ENCODE assay signal across 10 cellular contexts in genomic region chr2:38619458-38620164, GRCh38. TPM values are rescaled to one million over a fixed set of nuclear protein-coding genes. Genes with fewer than 3 reads are reported as not detected.
DNase-seq lines count a peak whose midpoint lies in the region; ATAC-seq and TF ChIP-seq lines count a peak whose summit lies in the region.
"Had no signal": no experiment of that assay in that cellular context is flagged by ENCODE, and none has a peak within 500 bp of the region (broad histone marks: within the 10 kb centered on the region; RNA-seq: fewer than 3 reads in every experiment).

No MANE protein-coding gene starts in this region.

- ATAC-seq in GM21515 (IDR thresholded peaks at IDR 0.05; ENCODE audit: unreplicated experiment): peak; percentile 54
- ATAC-seq: natural killer cell treated with Interleukin-12 subunit alpha and Interleukin-12 subunit beta and Interleukin-15 and Interleukin-18, amount 100 ng/mL, for 72 hours had no signal

- H3K9me3 ChIP-seq in SJCRH30 (replicated peaks): peaks cover 3% of the 10 kb centered on the region; the same call in 1 of the 2 replicates
- H3K9me3 ChIP-seq: esophagus muscularis mucosa had no signal

- H3K27ac ChIP-seq in SJCRH30: no peak overlapping the region
- H3K27ac ChIP-seq: esophagus muscularis mucosa had no signal

- H3K4me1 ChIP-seq in SJCRH30: 0 out of 2 replicates have a peak, but pooled peaks cover 4% of the 10 kb centered on the region

- no peaks in the 10 kb centered on the region for H3K36me3 ChIP-seq in SJCRH30
- H3K36me3 ChIP-seq: esophagus muscularis mucosa had no signal

- no peak overlapping the region for H3K4me3 ChIP-seq in fibroblast of pulmonary artery (replicated peaks; ENCODE audit: low read depth, low read length)
- no peak overlapping the region for H3K4me3 ChIP-seq in SJCRH30
- H3K4me3 ChIP-seq: esophagus muscularis mucosa had no signal

- H3K27me3 ChIP-seq in SJCRH30: no peaks in the 10 kb centered on the region
- H3K27me3 ChIP-seq: esophagus muscularis mucosa had no signal

- DNase-seq in NOMO-1 (lab: John Stamatoyannopoulos, UW; ENCODE audit: unreplicated experiment in 2 of 2) (peak; percentile 75 to 96), fibroblast of pulmonary artery (ENCODE audit: low read depth) (peak; percentile 18), superior temporal gyrus (ENCODE audit: extremely low spot score) (peak; percentile 14), occipital lobe (lab: John Stamatoyannopoulos, UW) (no peak), SJCRH30 (no peak)
- no peak for DNase-seq in stimulated activated CD4-positive, alpha-beta T cell treated with anti-CD3 and anti-CD28 coated beads, Interleukin-15, amount 100 ng/mL, for 24 hours
- DNase-seq: activated naive CD4-positive, alpha-beta T cell treated with anti-CD3 and anti-CD28 coated beads, Interleukin-2, amount 10 ng/mL, durations not matched to agents 7 days and 5 days had no signal

- no peak for TF ChIP-seq CTCF in fibroblast of pulmonary artery (IDR thresholded peaks at IDR 0.05; ENCODE audit: low read length, missing control alignments)

RNA-seq across cellular contexts. Expression of gene HNRNPLL, which starts 16.9 kb away (rescaled TPM):
- 110 TPM for total RNA-seq in occipital lobe
- 58.1 and 65.6 TPM in 2 replicates for total RNA-seq in SJCRH30 (2014; rRNA removed; shearing (Covaris generic))

RNA-seq across cellular contexts. Expression of gene GALM, which starts 46.3 kb away (rescaled TPM):
- total RNA-seq in occipital lobe: 3.6 TPM
- 19.6 and 22.0 TPM in 2 replicates for total RNA-seq in SJCRH30 (2014; rRNA removed; shearing (Covaris generic))

Comparison
In these comparisons a context has a peak if more than half of its experiments do, and no peak if none do; other contexts are left out.
1. DNase-seq: peak in NOMO-1 (2 of 2), fibroblast of pulmonary artery (single experiment) and superior temporal gyrus (single experiment); none in stimulated activated CD4-positive, alpha-beta T cell treated with anti-CD3 and anti-CD28 coated beads, Interleukin-15, amount 100 ng/mL, for 24 hours (single experiment), occipital lobe (single experiment) and SJCRH30 (0 of 2).